ENCODE assay signal across 25 cellular contexts in genomic region chr20:33622705-33623390, GRCh38. TPM values are rescaled to one million over a fixed set of nuclear protein-coding genes. Genes with fewer than 3 reads are reported as not detected.
DNase-seq lines count a peak whose midpoint lies in the region; ATAC-seq and TF ChIP-seq lines count a peak whose summit lies in the region.
"Had no signal": no experiment of that assay in that cellular context is flagged by ENCODE, and none has a peak within 500 bp of the region (broad histone marks: within the 10 kb centered on the region; RNA-seq: fewer than 3 reads in every experiment).

No MANE protein-coding gene starts in this region.

- CTCF ChIA-PET in WTC11 (lab: Charles Lee), result no interaction called here

- no peak overlapping the region for H3K27ac ChIP-seq in CD4-positive, CD25-positive, alpha-beta regulatory T cell (ENCODE audit: insufficient read depth, low read length, poor library complexity, severe bottlenecking)
- H3K27ac ChIP-seq in Karpas-422 (ENCODE audit: low read length), result peak overlapping the region; percentile 83
- H3K27ac ChIP-seq: HL-60 had no signal

- H3K4me1 ChIP-seq in CD4-positive, CD25-positive, alpha-beta regulatory T cell (ENCODE audit: control insufficient read depth, insufficient read depth, low read length, poor library complexity, severe bottlenecking), result peaks cover 16% of the 10 kb centered on the region
- peaks cover 36% of the 10 kb centered on the region for H3K4me1 ChIP-seq in Karpas-422 (ENCODE audit: low read length)
- H3K4me1 ChIP-seq: HAP-1 had no signal

- H3K4me3 ChIP-seq in CD4-positive, CD25-positive, alpha-beta regulatory T cell (ENCODE audit: low read depth, low read length), result no peak overlapping the region
- H3K4me3 ChIP-seq in Karpas-422 (ENCODE audit: low read length), result no peak overlapping the region
- H3K4me3 ChIP-seq: HAP-1 had no signal

- H3K9me3 Mint-ChIP-seq in CD4-positive, CD25-positive, alpha-beta regulatory T cell, result peaks cover 0 to 2% (median 0%) of the 10 kb centered on the region in 7 donors
- no peaks in the 10 kb centered on the region for H3K9me3 Mint-ChIP-seq in WTC11

- no peak overlapping the region for H2AFZ ChIP-seq in Karpas-422 (ENCODE audit: low read length)

- H3K9ac ChIP-seq in Karpas-422 (ENCODE audit: low read length), result no peak overlapping the region

- intact Hi-C loops in left colon (cut with DNase I, micrococcal nuclease), result no loop called here

- peak overlapping the region in 2 of 3 donors; percentile 20 to 25 for H3K27ac Mint-ChIP-seq in CD4-positive, CD25-positive, alpha-beta regulatory T cell
- no peak overlapping the region for H3K27ac Mint-ChIP-seq in WTC11

- H3K79me2 ChIP-seq in Karpas-422 (ENCODE audit: low read length), result peaks cover 28% of the 10 kb centered on the region

- peaks cover 34% of the 10 kb centered on the region for H3K36me3 ChIP-seq in CD4-positive, CD25-positive, alpha-beta regulatory T cell (ENCODE audit: control insufficient read depth, insufficient read depth, low read length)
- peaks cover 28% of the 10 kb centered on the region; the same call in 1 of the 2 replicates for H3K36me3 ChIP-seq in Karpas-422 (ENCODE audit: insufficient read depth, low read length)
- H3K36me3 ChIP-seq: HAP-1 had no signal

- no peak for DNase-seq in CD4-positive, CD25-positive, alpha-beta regulatory T cell
- DNase-seq in Karpas-422 (no peak), WTC11 (ENCODE audit: low spot score) (no peak), left colon (no peak), DMS79 (lab: John Stamatoyannopoulos, UW) (no peak)
- no peak for DNase-seq in activated naive CD4-positive, alpha-beta T cell treated with Interleukin-2 at 50 U/mL for 16 hours
- DNase-seq: AML-193, C1 segment of cervical spinal cord, DMS53, EL, IMR-90, NCI-H1417 treated with DMSO at 0.1 percent for 48 hours, NCI-H187 treated with DMSO at 0.1 percent for 48 hours, NCI-H2171, NCI-H345, NCI-H524 treated with DMSO at 0.1 percent for 48 hours, NCI-H82 had no signal

- H4K20me1 ChIP-seq in Karpas-422 (ENCODE audit: insufficient read depth, low read depth, low read length), result no peaks in the 10 kb centered on the region

- H3K4me1 Mint-ChIP-seq in CD4-positive, CD25-positive, alpha-beta regulatory T cell, result peaks cover 18 to 34% (median 23%) of the 10 kb centered on the region in 4 donors
- peaks cover 5% of the 10 kb centered on the region for H3K4me1 Mint-ChIP-seq in WTC11

- H3K9me2 ChIP-seq in Karpas-422 (replicated peaks; ENCODE audit: insufficient read depth, low read length), result no peaks in the 10 kb centered on the region

- H3K36me3 Mint-ChIP-seq in CD4-positive, CD25-positive, alpha-beta regulatory T cell, result peaks cover 43% of the 10 kb centered on the region
- peaks cover 30% of the 10 kb centered on the region for H3K36me3 Mint-ChIP-seq in WTC11

- ATAC-seq in CD4-positive, CD25-positive, alpha-beta regulatory T cell (ENCODE audit: low read depth in 2 of 2), result no peak
- ATAC-seq in WTC11 (no peak), left colon (peak; percentile 75), GM21825 (IDR thresholded peaks at IDR 0.05; ENCODE audit: unreplicated experiment) (no peak)
- ATAC-seq in activated CD4-positive, CD25-positive, alpha-beta regulatory T cell treated with anti-CD3 and anti-CD28 coated beads, Interleukin-2, amount 50 U/mL, for 24 hours, result no peak
- ATAC-seq: Panc1, SK-N-SH treated with all-trans-retinoic acid at 6 μM for 48 hours had no signal

- TF ChIP-seq CTCF in WTC11 (IDR thresholded peaks at IDR 0.05), result no peak

- H3K27me3 Mint-ChIP-seq in CD4-positive, CD25-positive, alpha-beta regulatory T cell, result no peaks in the 10 kb centered on the region
- H3K27me3 Mint-ChIP-seq in WTC11 (ENCODE audit: low read depth), result no peaks in the 10 kb centered on the region

- H3K27me3 ChIP-seq in CD4-positive, CD25-positive, alpha-beta regulatory T cell (ENCODE audit: control insufficient read depth, insufficient read depth, low read length), result no peaks in the 10 kb centered on the region
- H3K27me3 ChIP-seq in Karpas-422 (ENCODE audit: low read length), result no peaks in the 10 kb centered on the region

- H3K4me3 Mint-ChIP-seq in CD4-positive, CD25-positive, alpha-beta regulatory T cell, result no peak overlapping the region
- H3K4me3 Mint-ChIP-seq in WTC11, result no peak overlapping the region

- no peaks in the 10 kb centered on the region for H3K9me3 ChIP-seq in CD4-positive, CD25-positive, alpha-beta regulatory T cell (ENCODE audit: control insufficient read depth in 2 of 2, low read length in 2 of 2)
- H3K9me3 ChIP-seq in Karpas-422 (ENCODE audit: low read length), result no peaks in the 10 kb centered on the region
- H3K9me3 ChIP-seq: HAP-1 had no signal

- POLR2A ChIA-PET in WTC11 (lab: Charles Lee), result no interaction called here

- H3K4me2 ChIP-seq in Karpas-422 (ENCODE audit: low read depth, low read length, poor library complexity, severe bottlenecking), result peak overlapping the region; percentile 43

TF ChIP-seq in WTC11, 78 proteins besides CTCF, POLR2A, EP300 and RAD21:
- TF ChIP-seq MAX (CRISPR knock-in tag; IDR thresholded peaks at IDR 0.05), result no peak
- TF ChIP-seq ZNF317 (CRISPR knock-in tag; IDR thresholded peaks at IDR 0.05; ENCODE audit: borderline replicate concordance, low read depth), result peak; percentile 73
- no peak for TF ChIP-seq SP1 (CRISPR knock-in tag; conservative IDR thresholded peaks at IDR 0.05)
- TF ChIP-seq PRRX2 (CRISPR knock-in tag; IDR thresholded peaks at IDR 0.05), result no peak
- TF ChIP-seq STAT6 (CRISPR knock-in tag; conservative IDR thresholded peaks at IDR 0.05; ENCODE audit: low read depth), result no peak
- TF ChIP-seq AR (CRISPR knock-in tag; IDR thresholded peaks at IDR 0.05), result no peak
- TF ChIP-seq CREM (CRISPR knock-in tag; IDR thresholded peaks at IDR 0.05), result no peak

RNA-seq across cellular contexts. Expression of gene C20orf144, which starts 39.3 kb away (rescaled TPM):
- not detected for total RNA-seq in CD4-positive, CD25-positive, alpha-beta regulatory T cell
- polyA plus RNA-seq in CD4-positive, CD25-positive, alpha-beta regulatory T cell, result under 1 TPM in 1 of 4 donors, not detected in 3; 0.41 TPM
- 0.45 and 0.69 TPM in 2 replicates for total RNA-seq in Karpas-422 (2014; rRNA removed; shearing (Covaris generic); ENCODE audit: low replicate concordance)
- total RNA-seq in WTC11 (2021) (0.09 to 0.21 TPM (median 0.14 TPM) in 3 replicates), left colon (not detected)
- total RNA-seq: A172 had no signal

RNA-seq across cellular contexts. Expression of gene ACTL10, which starts 43.9 kb away (rescaled TPM):
- total RNA-seq in CD4-positive, CD25-positive, alpha-beta regulatory T cell, result 2.0 TPM
- polyA plus RNA-seq in CD4-positive, CD25-positive, alpha-beta regulatory T cell, result 10 to 100 TPM in 1 of 4 donors, 1 to 10 TPM in 3; 7.1 to 11.6 (median 8.6) TPM
- 2.5 and 9.2 TPM in 2 replicates for total RNA-seq in Karpas-422 (2014; rRNA removed; shearing (Covaris generic); ENCODE audit: low replicate concordance)
- total RNA-seq in WTC11 (2021) (1.3 to 1.9 TPM (median 1.5 TPM) in 3 replicates), left colon (1 to 10 TPM; 3.5 to 3.8 TPM)
- total RNA-seq: A172, M059J had no signal

RNA-seq across cellular contexts. Expression of gene NECAB3, which starts 51.4 kb away (rescaled TPM):
- total RNA-seq in CD4-positive, CD25-positive, alpha-beta regulatory T cell, result 15.6 TPM
- 1 to 10 TPM; 3.0 to 6.3 (median 3.6) TPM for polyA plus RNA-seq in CD4-positive, CD25-positive, alpha-beta regulatory T cell
- 38.2 and 89.2 TPM in 2 replicates for total RNA-seq in Karpas-422 (2014; rRNA removed; shearing (Covaris generic); ENCODE audit: low replicate concordance)
- total RNA-seq in WTC11 (2021), result 29.3 to 38.0 TPM (median 29.7 TPM) in 3 replicates
- 10 to 100 TPM; 38.5 to 54.1 TPM for total RNA-seq in left colon
